8 cellular contexts compared by ENCODE assay signal in the genomic region with DNA sequence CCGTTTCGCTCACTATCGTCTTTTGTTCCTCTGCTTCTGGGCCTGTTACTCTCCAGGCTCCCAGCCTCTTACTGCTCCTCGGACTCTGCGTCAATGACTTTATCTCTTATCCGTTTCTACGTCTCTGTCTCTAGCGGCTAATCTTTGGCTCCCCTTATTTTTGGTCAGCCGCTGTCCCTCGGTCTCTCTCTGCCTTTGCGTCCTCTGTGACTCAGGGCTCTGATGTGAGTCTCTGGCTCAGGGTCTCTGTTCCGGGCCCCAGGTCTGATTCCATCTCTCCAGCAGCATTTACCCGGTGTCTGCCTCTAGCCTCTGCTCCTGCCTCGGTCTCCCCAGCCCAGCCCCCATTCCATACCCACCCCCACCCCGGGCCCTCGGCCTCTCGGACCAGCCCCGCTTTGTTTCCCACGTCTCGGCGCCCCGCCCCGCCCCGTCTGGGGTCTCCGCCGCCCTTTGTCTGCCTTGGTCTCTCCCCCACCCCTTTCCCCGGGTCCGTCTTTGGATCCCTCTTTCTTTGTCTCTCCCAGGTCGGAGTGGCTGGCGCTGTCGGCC. TPM values are rescaled to one million over a fixed set of nuclear protein-coding genes. Genes with fewer than 3 reads are reported as not detected.
DNase-seq lines count a peak whose midpoint lies in the region; ATAC-seq and TF ChIP-seq lines count a peak whose summit lies in the region.

No MANE protein-coding gene starts in this region.

- no peak for TF ChIP-seq CTCF in fibroblast of mammary gland (conservative IDR thresholded peaks at IDR 0.05; ENCODE audit: control insufficient read depth, insufficient read depth, low read depth, low read length)
- no peak for TF ChIP-seq CTCF in osteocyte (IDR thresholded peaks at IDR 0.05)

- peaks cover 23% of the 10 kb centered on the region for H3K4me1 Mint-ChIP-seq in osteocyte (ENCODE audit: unreplicated experiment)

- peak overlapping the region; percentile 95 for H3K9ac ChIP-seq in SK-N-MC (ENCODE audit: insufficient read length)

- H3K36me3 ChIP-seq in SK-N-MC (ENCODE audit: insufficient read depth, low read length): peaks cover 7% of the 10 kb centered on the region; the same call in 1 of the 2 replicates

- DNase-seq in DMS79 (lab: John Stamatoyannopoulos, UW) (peak; percentile 48), DMS79 treated with DMSO at 0.1 percent for 48 hours (lab: John Stamatoyannopoulos, UW) (no peak), SK-N-MC (ENCODE audit: low read depth, low spot score) (no peak), fibroblast of mammary gland (ENCODE audit: low read depth) (no peak), osteocyte (ENCODE audit: extremely low spot score, unreplicated experiment) (peak; percentile 87)

- no peaks in the 10 kb centered on the region for H3K9me3 Mint-ChIP-seq in osteocyte (ENCODE audit: unreplicated experiment)

- H3K27ac Mint-ChIP-seq in osteocyte (ENCODE audit: unreplicated experiment): peak overlapping the region; percentile 98

- ATAC-seq in GM18907 (IDR thresholded peaks at IDR 0.05; ENCODE audit: unreplicated experiment) (no peak), GM18868 (IDR thresholded peaks at IDR 0.05; ENCODE audit: unreplicated experiment) (no peak), GM19395 (IDR thresholded peaks at IDR 0.05; ENCODE audit: unreplicated experiment) (no peak)

- no peaks in the 10 kb centered on the region for H3K9me3 ChIP-seq in SK-N-MC (ENCODE audit: low read depth, low read length)

- H3K4me3 Mint-ChIP-seq in osteocyte (ENCODE audit: unreplicated experiment): peak overlapping the region; percentile 97

- peak overlapping the region; percentile 91 for H3K27ac ChIP-seq in SK-N-MC

- H3K27me3 Mint-ChIP-seq in osteocyte (ENCODE audit: unreplicated experiment): no peaks in the 10 kb centered on the region

- H3K4me3 ChIP-seq in SK-N-MC (peak overlapping the region; percentile 93), fibroblast of mammary gland (ENCODE audit: control insufficient read depth, low read depth, low read length) (peak overlapping the region; percentile 69)

- no peaks in the 10 kb centered on the region for H3K36me3 Mint-ChIP-seq in osteocyte (ENCODE audit: unreplicated experiment)

RNA-seq across cellular contexts. Expression of a gene that starts 0.5 kb away (rescaled TPM):
- 12.7 and 13.2 TPM in 2 replicates for total RNA-seq in osteocyte

RNA-seq across cellular contexts. Expression of a gene that starts 12.3 kb away (rescaled TPM):
- 1.5 and 2.0 TPM in 2 replicates for total RNA-seq in osteocyte

RNA-seq across cellular contexts. Expression of a gene that starts 12.7 kb away (rescaled TPM):
- 12.6 and 12.7 TPM in 2 replicates for total RNA-seq in osteocyte

RNA-seq across cellular contexts. Expression of a gene that starts 20.1 kb away (rescaled TPM):
- not detected in 2 replicates for total RNA-seq in osteocyte

RNA-seq across cellular contexts. Expression of a gene that starts 24.4 kb away (rescaled TPM):
- total RNA-seq in osteocyte: 47.0 and 49.0 TPM in 2 replicates

Comparison
In these comparisons a context has a peak if more than half of its experiments do, and no peak if none do; other contexts are left out.
1. DNase-seq: peak in DMS79 (single experiment) and osteocyte (single experiment); none in DMS79 treated with DMSO at 0.1 percent for 48 hours (single experiment), SK-N-MC (single experiment) and fibroblast of mammary gland (single experiment).